ENCODE assay signal across 10 cellular contexts in the genomic region with DNA sequence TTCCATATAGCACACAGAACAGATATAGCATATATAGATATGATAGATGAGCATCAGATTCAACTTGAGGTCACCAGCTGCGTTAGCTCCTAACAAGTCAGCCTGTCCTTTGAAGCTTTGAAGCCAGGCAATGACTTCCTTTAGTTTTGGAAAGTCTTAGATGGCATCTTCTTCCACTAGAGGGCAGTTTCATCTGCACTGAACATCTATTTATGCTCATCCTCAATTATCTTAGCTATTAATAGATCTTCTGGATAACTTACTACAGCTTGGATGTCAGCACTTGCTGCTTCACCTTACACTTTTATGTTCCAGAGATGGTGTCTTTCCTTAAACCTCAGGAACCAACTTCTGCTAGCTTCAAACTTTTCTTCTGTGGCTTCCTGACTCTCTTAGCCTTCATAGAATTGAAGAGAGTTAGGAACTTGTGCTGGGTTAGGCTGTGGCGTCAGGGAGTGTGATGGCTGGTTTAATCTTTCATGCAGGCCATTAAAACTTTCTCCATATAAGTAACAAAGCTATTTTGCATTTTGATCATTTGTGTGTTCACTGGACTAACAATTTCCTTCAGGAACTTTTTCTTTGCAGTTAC.
A peak's percentile ranks its signal among the peaks of the same experiment; 100 is the strongest.
DNase-seq lines count a peak whose midpoint lies in the region; ATAC-seq and TF ChIP-seq lines count a peak whose summit lies in the region.
"Had no signal": no experiment of that assay in that cellular context is flagged by ENCODE, and none has a peak within 500 bp of the region (broad histone marks: within the 10 kb centered on the region; RNA-seq: fewer than 3 reads in every experiment).

No MANE protein-coding gene starts in this region.

- no peak overlapping the region for H2BK15ac ChIP-seq in mesendoderm (replicated peaks; ENCODE audit: low read depth)

- H3K36me3 ChIP-seq in breast epithelium = no peaks in the 10 kb centered on the region
- H3K36me3 ChIP-seq in mesendoderm (ENCODE audit: control insufficient read depth, insufficient read depth, low read length) = no peaks in the 10 kb centered on the region
- no peaks in the 10 kb centered on the region for H3K36me3 ChIP-seq in colonic mucosa

- H3K4ac ChIP-seq in mesendoderm (ENCODE audit: low read depth, low read length) = no peak overlapping the region

- ATAC-seq in HG03457 (IDR thresholded peaks at IDR 0.05; ENCODE audit: unreplicated experiment) (no peak), GM19397 (IDR thresholded peaks at IDR 0.05; ENCODE audit: unreplicated experiment) (no peak)
- ATAC-seq: activated CD8-positive, alpha-beta memory T cell treated with anti-CD3 and anti-CD28 coated beads, Interleukin-2, amount 10 ng/mL, durations not matched to agents 7 days and 5 days had no signal

- H3K23ac ChIP-seq in mesendoderm (ENCODE audit: low read length) = no peak overlapping the region

- H3K79me1 ChIP-seq in mesendoderm (ENCODE audit: low read length) = no peaks in the 10 kb centered on the region

- no peaks in the 10 kb centered on the region for H3K27me3 ChIP-seq in breast epithelium
- no peaks in the 10 kb centered on the region for H3K27me3 ChIP-seq in mesendoderm (ENCODE audit: insufficient read depth, low read length, poor library complexity)
- no peaks in the 10 kb centered on the region for H3K27me3 ChIP-seq in colonic mucosa

- H3K4me1 ChIP-seq in breast epithelium (no peaks in the 10 kb centered on the region), mesendoderm (ENCODE audit: control insufficient read depth, low read depth, low read length) (no peaks in the 10 kb centered on the region), colonic mucosa (no peaks in the 10 kb centered on the region)

- intact Hi-C loops in breast epithelium (cut with DNase I; ENCODE audit: low total_unique reads) (no loop called here), colonic mucosa (cut with DNase I) (no loop called here)

- no peak overlapping the region for H4K5ac ChIP-seq in mesendoderm (ENCODE audit: low read length)

- DNase-seq in DMS53 treated with DMSO at 0.1 percent for 48 hours (lab: John Stamatoyannopoulos, UW; ENCODE audit: unreplicated experiment) (peak; percentile 11), Kasumi-1 (lab: John Stamatoyannopoulos, UW) (peak; percentile 49 to 53), breast epithelium (ENCODE audit: low spot score in 2 of 2) (no peak), mesendoderm (peak; percentile 50), NCI-H2227 treated with DMSO at 0.1 percent for 48 hours (lab: John Stamatoyannopoulos, UW) (no peak), colonic mucosa (no peak)
- DNase-seq: activated CD8-positive, alpha-beta memory T cell treated with anti-CD3 and anti-CD28 coated beads, Interleukin-2, amount 10 ng/mL, durations not matched to agents 7 days and 5 days; NCI-H1092 had no signal

- H4K8ac ChIP-seq in mesendoderm (ENCODE audit: low read depth, low read length) = no peak overlapping the region

- H2AK5ac ChIP-seq in mesendoderm (ENCODE audit: low read length) = no peak overlapping the region

- H3K4me3 ChIP-seq in breast epithelium = no peak overlapping the region
- H3K4me3 ChIP-seq in mesendoderm (ENCODE audit: low read length) = no peak overlapping the region
- H3K4me3 ChIP-seq in colonic mucosa = no peak overlapping the region

- no peak overlapping the region for H3K56ac ChIP-seq in mesendoderm (ENCODE audit: low read length)

- H3K18ac ChIP-seq in mesendoderm (ENCODE audit: low read length) = no peak overlapping the region

- no peak overlapping the region for H2BK5ac ChIP-seq in mesendoderm (ENCODE audit: low read length)

- H3K4me2 ChIP-seq in mesendoderm (ENCODE audit: low read length) = no peak overlapping the region

- no peak overlapping the region for H2BK120ac ChIP-seq in mesendoderm (ENCODE audit: low read depth, low read length)

- H3K9me3 ChIP-seq in breast epithelium (peaks cover 0 to 5% of the 10 kb centered on the region in 2 donors), colonic mucosa (no peaks in the 10 kb centered on the region)

- H3K27ac ChIP-seq in breast epithelium (no peak overlapping the region), mesendoderm (ENCODE audit: low read depth, low read length) (no peak overlapping the region), colonic mucosa (no peak overlapping the region)

- H3K9ac ChIP-seq in mesendoderm (ENCODE audit: low read length) (no peak overlapping the region), colonic mucosa (ENCODE audit: low read depth in 2 of 2, low read length in 2 of 2) (no peak overlapping the region)

- no peak for TF ChIP-seq POLR2A in breast epithelium (IDR thresholded peaks at IDR 0.05)

- H3K79me2 ChIP-seq in mesendoderm (ENCODE audit: control insufficient read depth, insufficient read depth, low read length) = no peaks in the 10 kb centered on the region

- TF ChIP-seq CTCF in breast epithelium (IDR thresholded peaks at IDR 0.05) (peak in 2 of 3 donors; percentile 33 to 39), colonic mucosa (IDR thresholded peaks at IDR 0.05) (no peak)

- WGBS in mesendoderm (ENCODE audit: extremely low coverage, insufficient coverage, low lambda C conversion rate) = no CpG with 5 or more reads among the region's 2 CpGs

Comparison
In these comparisons a context has a peak if more than half of its experiments do, and no peak if none do; other contexts are left out.
1. DNase-seq: peak in DMS53 treated with DMSO at 0.1 percent for 48 hours (single experiment), Kasumi-1 (2 of 2) and mesendoderm (single experiment); none in breast epithelium (0 of 2), NCI-H2227 treated with DMSO at 0.1 percent for 48 hours (single experiment) and colonic mucosa (single experiment).